Comparison of ENCODE assay signal across 9 cellular contexts in genomic region chr2:19488009-19488691, GRCh38.
DNase-seq lines count a peak whose midpoint lies in the region; ATAC-seq, FAIRE-seq and TF ChIP-seq lines count a peak whose summit lies in the region.
"Had no signal": no experiment of that assay in that cellular context is flagged by ENCODE, and none has a peak within 500 bp of the region (broad histone marks: within the 10 kb centered on the region; RNA-seq: fewer than 3 reads in every experiment).

No MANE protein-coding gene starts in this region.

- peak; percentile 26 for DNase-seq in H54 (ENCODE audit: insufficient read length, low spot score)
- DNase-seq in fibroblast of the aortic adventitia (ENCODE audit: low read depth), result peak; percentile 64
- DNase-seq in ascending aorta (ENCODE audit: low spot score in 2 of 2), result no peak
- no peak for DNase-seq in middle frontal gyrus (ENCODE audit: extremely low spot score, low spot score)
- no peak for DNase-seq in sigmoid colon
- DNase-seq in D721Med (ENCODE audit: insufficient read length, low spot score), result no peak
- DNase-seq: naive thymus-derived CD8-positive, alpha-beta T cell had no signal

- H3K9me3 ChIP-seq in HUES48 (ENCODE audit: control insufficient read depth, insufficient read depth, low read length) (no peaks in the 10 kb centered on the region), ascending aorta (no peaks in the 10 kb centered on the region), sigmoid colon (no peaks in the 10 kb centered on the region)

- no peak for TF ChIP-seq POLR2A in H54 (IDR thresholded peaks at IDR 0.05; ENCODE audit: low read depth, low read length)
- no peak for TF ChIP-seq POLR2A in sigmoid colon (IDR thresholded peaks at IDR 0.05)

- no peaks in the 10 kb centered on the region for H3K4me1 ChIP-seq in HUES48 (ENCODE audit: control insufficient read depth, insufficient read depth, low read length)
- peaks cover 0 to 10% of the 10 kb centered on the region in 2 donors for H3K4me1 ChIP-seq in ascending aorta
- H3K4me1 ChIP-seq in sigmoid colon, result peaks cover 0 to 25% (median 17%) of the 10 kb centered on the region in 4 donors

- no peaks in the 10 kb centered on the region for H3K36me3 ChIP-seq in HUES48 (ENCODE audit: control insufficient read depth, insufficient read depth, low read length)
- no peaks in the 10 kb centered on the region for H3K36me3 ChIP-seq in ascending aorta
- H3K36me3 ChIP-seq in sigmoid colon, result no peaks in the 10 kb centered on the region

- WGBS in sigmoid colon, 2 donors, result 86 to 93% methylated on average over 4 of the region's 4 CpGs

- no peak for TF ChIP-seq CTCF in fibroblast of the aortic adventitia (IDR thresholded peaks at IDR 0.05; ENCODE audit: insufficient read depth, low read length)
- no peak for TF ChIP-seq CTCF in ascending aorta (IDR thresholded peaks at IDR 0.05)
- TF ChIP-seq CTCF in sigmoid colon (IDR thresholded peaks at IDR 0.05), result no peak
- no peak for TF ChIP-seq CTCF in D721Med (IDR thresholded peaks at IDR 0.05; ENCODE audit: insufficient read depth, missing control alignments)

- H3K27ac ChIP-seq in HUES48 (ENCODE audit: low read depth, low read length) (peak overlapping the region; percentile 22), ascending aorta (no peak overlapping the region), sigmoid colon (no peak overlapping the region)

- no peak for TF ChIP-seq EP300 in sigmoid colon (IDR thresholded peaks at IDR 0.05)

- ATAC-seq in GM18502 (IDR thresholded peaks at IDR 0.05; ENCODE audit: poor library complexity, unreplicated experiment), result peak; percentile 95
- ATAC-seq: naive thymus-derived CD8-positive, alpha-beta T cell had no signal

- FAIRE-seq in H54 (lab: Jason Lieb, UNC) (peak; percentile 99), D721Med (lab: Jason Lieb, UNC) (no peak)

- intact Hi-C loops in ascending aorta (cut with DNase I), result no loop called here
- intact Hi-C loops in sigmoid colon (cut with DNase I), result no loop called here

- no peak overlapping the region for H3K9ac ChIP-seq in HUES48 (ENCODE audit: low read depth, low read length)

- H3K4me3 ChIP-seq in HUES48 (ENCODE audit: low read depth, low read length) (no peak overlapping the region), fibroblast of the aortic adventitia (ENCODE audit: low read depth, low read length) (no peak overlapping the region), ascending aorta (no peak overlapping the region), sigmoid colon (no peak overlapping the region)

- no peaks in the 10 kb centered on the region for H3K27me3 ChIP-seq in HUES48 (ENCODE audit: control insufficient read depth, insufficient read depth, low read length)
- H3K27me3 ChIP-seq in ascending aorta, result no peaks in the 10 kb centered on the region
- H3K27me3 ChIP-seq in sigmoid colon, result no peaks in the 10 kb centered on the region

Comparison
In these comparisons a context has a peak if more than half of its experiments do, and no peak if none do; other contexts are left out.
1. DNase-seq: peak in H54 (single experiment) and fibroblast of the aortic adventitia (single experiment); none in ascending aorta (0 of 2), middle frontal gyrus (single experiment), sigmoid colon (single experiment) and D721Med (single experiment).